In genomic region chr15:84046064-84046637, GRCh38 we compare ENCODE assay signal across 20 cellular contexts.
A peak's percentile ranks its signal among the peaks of the same experiment; 100 is the strongest.
DNase-seq lines count a peak whose midpoint lies in the region; FAIRE-seq and TF ChIP-seq lines count a peak whose summit lies in the region.
"Had no signal": no experiment of that assay in that cellular context is flagged by ENCODE, and none has a peak within 500 bp of the region (broad histone marks: within the 10 kb centered on the region; RNA-seq: fewer than 3 reads in every experiment).

No MANE protein-coding gene starts in this region.

- H2AFZ ChIP-seq in astrocyte (ENCODE audit: low read depth, low read length): no peak overlapping the region

- H3K9ac ChIP-seq in astrocyte (ENCODE audit: low read length): no peak overlapping the region
- H3K9ac ChIP-seq: BLaER1 treated with 17β-estradiol and CSF1 and Interleukin-3, amounts not matched to agents 10 nM and 100 nM had no signal

- H3K4me1 Mint-ChIP-seq in astrocyte (ENCODE audit: low read depth, unreplicated experiment): no peaks in the 10 kb centered on the region
- H3K4me1 Mint-ChIP-seq: B cell had no signal

- no peaks in the 10 kb centered on the region for H3K27me3 Mint-ChIP-seq in astrocyte (ENCODE audit: low read depth, unreplicated experiment)

- H3K4me3 Mint-ChIP-seq in astrocyte (ENCODE audit: unreplicated experiment): no peak overlapping the region
- H3K4me3 Mint-ChIP-seq: B cell; CD4-positive, alpha-beta T cell; CD8-positive, alpha-beta T cell had no signal

- no peak for TF ChIP-seq POLR2A in erythroblast (IDR thresholded peaks at IDR 0.05; ENCODE audit: low read length)

- POLR2A ChIA-PET in HEK293 (lab: Yijun Ruan, JAX): no interaction called here

- no peaks in the 10 kb centered on the region for H3K36me3 Mint-ChIP-seq in astrocyte (ENCODE audit: low read depth, unreplicated experiment)
- H3K36me3 Mint-ChIP-seq: CD8-positive, alpha-beta T cell had no signal

- no peaks in the 10 kb centered on the region for H4K20me1 ChIP-seq in astrocyte (ENCODE audit: insufficient read depth, low read length)
- H4K20me1 ChIP-seq: BLaER1 treated with 17β-estradiol and CSF1 and Interleukin-3, amounts not matched to agents 10 nM and 100 nM had no signal

- H3K4me1 ChIP-seq in HEK293 (ENCODE audit: control insufficient read depth, insufficient read depth, low read length) (no peaks in the 10 kb centered on the region), astrocyte (ENCODE audit: insufficient read depth, low read length) (no peaks in the 10 kb centered on the region)
- H3K4me1 ChIP-seq: Caco-2 had no signal

- peak; percentile 56 for FAIRE-seq in astrocyte (lab: Jason Lieb, UNC)
- FAIRE-seq: A204.1, D721Med, G401.6, GM12891 had no signal

- H3K27ac ChIP-seq in HEK293 (ENCODE audit: extremely low read depth, low read depth, low read length): no peak overlapping the region
- no peak overlapping the region for H3K27ac ChIP-seq in astrocyte (ENCODE audit: low read depth, low read length)
- no peak overlapping the region for H3K27ac ChIP-seq in dorsolateral prefrontal cortex
- H3K27ac ChIP-seq: BLaER1 treated with 17β-estradiol and CSF1 and Interleukin-3, amounts not matched to agents 10 nM and 100 nM; C4-2B had no signal

- H3K27me3 ChIP-seq in astrocyte (ENCODE audit: insufficient read depth, low read length): no peaks in the 10 kb centered on the region
- H3K27me3 ChIP-seq in dorsolateral prefrontal cortex: no peaks in the 10 kb centered on the region
- H3K27me3 ChIP-seq: BLaER1 treated with 17β-estradiol and CSF1 and Interleukin-3, amounts not matched to agents 10 nM and 100 nM had no signal

- no peak overlapping the region for H3K27ac Mint-ChIP-seq in astrocyte (ENCODE audit: unreplicated experiment)
- H3K27ac Mint-ChIP-seq: B cell; CD4-positive, alpha-beta T cell; CD8-positive, alpha-beta T cell had no signal

- CTCF ChIA-PET in HEK293 (lab: Yijun Ruan, JAX): interaction anchor here (1.8 kb wide), 1 partner anchor 11 kb away, joined by 12 read pairs; no protein-coding TSS in a partner anchor

- no peak overlapping the region for H3K4me2 ChIP-seq in astrocyte (ENCODE audit: low read length)
- H3K4me2 ChIP-seq: BLaER1 treated with 17β-estradiol and CSF1 and Interleukin-3, amounts not matched to agents 10 nM and 100 nM had no signal

- H3K4me3 ChIP-seq in HEK293 (ENCODE audit: low read depth, low read length) (no peak overlapping the region), astrocyte (ENCODE audit: insufficient read depth, low read depth, low read length) (no peak overlapping the region), dorsolateral prefrontal cortex (no peak overlapping the region)
- H3K4me3 ChIP-seq: BLaER1 treated with 17β-estradiol and CSF1 and Interleukin-3, amounts not matched to agents 10 nM and 100 nM had no signal

- H3K36me3 ChIP-seq in HEK293 (ENCODE audit: control insufficient read depth in 2 of 2, insufficient read depth in 1 of 2, low read length in 2 of 2) (no peaks in the 10 kb centered on the region), astrocyte (ENCODE audit: insufficient read depth, low read length) (no peaks in the 10 kb centered on the region)
- H3K36me3 ChIP-seq: BLaER1 treated with 17β-estradiol and CSF1 and Interleukin-3, amounts not matched to agents 10 nM and 100 nM had no signal

- TF ChIP-seq CTCF in HEK293 (tag by site-specific recombination; IDR thresholded peaks at IDR 0.05): no peak
- no peak for TF ChIP-seq CTCF in astrocyte (IDR thresholded peaks at IDR 0.05; ENCODE audit: insufficient read depth, low read depth, low read length)
- TF ChIP-seq CTCF in dorsolateral prefrontal cortex (IDR thresholded peaks at IDR 0.05 in 54 of 56, conservative IDR thresholded peaks at IDR 0.05 in 2 of 56; ENCODE audit: low read depth in 1 of 56, partially characterized antibody in 56 of 56): no peak

- H3K9me3 Mint-ChIP-seq in astrocyte (ENCODE audit: unreplicated experiment): peaks cover 12% of the 10 kb centered on the region

- H3K9me3 ChIP-seq in HEK293 (ENCODE audit: control insufficient read depth, insufficient read depth, low read depth, low read length): no peaks in the 10 kb centered on the region
- no peaks in the 10 kb centered on the region for H3K9me3 ChIP-seq in astrocyte (ENCODE audit: insufficient read depth, low read depth, low read length)
- H3K9me3 ChIP-seq: Caco-2 had no signal

- intact Hi-C loops in dorsolateral prefrontal cortex (cut with DNase I): no loop called here

- DNase-seq in astrocyte (ENCODE audit: low read depth) (no peak), erythroblast (lab: John Stamatoyannopoulos, UW) (no peak), SIG-M5 treated with dmso at 0.1 percent for 504 hours (lab: John Stamatoyannopoulos, UW; ENCODE audit: unreplicated experiment) (no peak), dorsolateral prefrontal cortex (no peak)
- DNase-seq: 8988T; AML-193; Caco-2; Calu3; CD4-positive, alpha-beta T cell; CD8-positive, alpha-beta T cell; DMS79 treated with DMSO at 0.1 percent for 48 hours; GF-D8 had no signal

- no peaks in the 10 kb centered on the region for H3K79me2 ChIP-seq in astrocyte (ENCODE audit: insufficient read depth, low read length)

TF ChIP-seq in HEK293, 187 proteins besides CTCF, POLR2A, EP300 and RAD21:
- TF ChIP-seq ZNF558 (tag by site-specific recombination; IDR thresholded peaks at IDR 0.05) (peak; percentile 90), ZNF670 (tag by site-specific recombination; IDR thresholded peaks at IDR 0.05; ENCODE audit: low read depth) (no peak), ZFHX2 (tag by site-specific recombination; conservative IDR thresholded peaks at IDR 0.05) (no peak), KLF8 (tag by site-specific recombination; IDR thresholded peaks at IDR 0.05) (no peak), INSM2 (tag by site-specific recombination; IDR thresholded peaks at IDR 0.05) (no peak), ZFP37 (tag by site-specific recombination; IDR thresholded peaks at IDR 0.05) (no peak), ZNF518A (tag by site-specific recombination; conservative IDR thresholded peaks at IDR 0.05; ENCODE audit: low read depth) (no peak), SETDB1 (IDR thresholded peaks at IDR 0.05; ENCODE audit: insufficient read length, low read length) (peak; percentile 42)
